1 cellular context compared by ENCODE assay signal in the genomic region with DNA sequence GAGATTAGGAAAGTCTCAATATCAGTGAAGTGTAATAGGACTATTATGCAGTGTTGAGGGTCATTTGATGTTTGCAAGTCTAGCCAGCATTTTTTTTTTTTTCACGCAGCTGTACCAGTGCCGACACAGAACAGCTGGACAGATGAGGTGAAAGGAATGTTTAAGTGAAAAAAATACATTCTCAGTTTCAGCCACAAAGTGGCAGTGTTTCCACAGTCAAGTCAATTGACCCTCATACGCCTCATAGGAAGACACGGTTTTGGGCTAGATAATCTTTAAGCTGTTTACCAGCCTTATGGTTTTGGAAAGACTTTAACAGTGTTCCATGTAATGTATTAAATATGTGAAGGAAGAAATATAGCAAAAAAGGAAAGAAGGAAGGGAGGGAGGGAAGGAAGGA.
TF ChIP-seq lines count a peak whose summit lies in the region.

No MANE protein-coding gene starts in this region.

TF ChIP-seq in HepG2, 621 proteins besides CTCF, POLR2A, EP300 and RAD21 (continued from another document):
- TF ChIP-seq ZNF597 (CRISPR knock-in tag; IDR thresholded peaks at IDR 0.05) (no peak), HOXA3 (CRISPR knock-in tag; IDR thresholded peaks at IDR 0.05) (no peak), ZNF746 (CRISPR knock-in tag; IDR thresholded peaks at IDR 0.05) (no peak)
